11 cellular contexts compared by ENCODE assay signal in genomic region chr7:69651101-69651590, GRCh38. TPM values are rescaled to one million over a fixed set of nuclear protein-coding genes. Genes with fewer than 3 reads are reported as not detected.
A peak's percentile ranks its signal among the peaks of the same experiment; 100 is the strongest.
DNase-seq lines count a peak whose midpoint lies in the region; ATAC-seq, FAIRE-seq and TF ChIP-seq lines count a peak whose summit lies in the region.
"Had no signal": no experiment of that assay in that cellular context is flagged by ENCODE, and none has a peak within 500 bp of the region (broad histone marks: within the 10 kb centered on the region; RNA-seq: fewer than 3 reads in every experiment).

No MANE protein-coding gene starts in this region.

- ATAC-seq in GM19035 (IDR thresholded peaks at IDR 0.05; ENCODE audit: unreplicated experiment) (peak; percentile 85), HG02763 (IDR thresholded peaks at IDR 0.05; ENCODE audit: unreplicated experiment) (peak; percentile 69), HG03575 (IDR thresholded peaks at IDR 0.05; ENCODE audit: extremely low read depth, insufficient number of reproducible peaks, low FRiP score, unreplicated experiment) (peak; percentile 76)
- ATAC-seq: mucosa of descending colon had no signal

- DNase-seq in GM10248 (ENCODE audit: extremely low spot score): peak; percentile 68
- no peak for DNase-seq in Ammon's horn (ENCODE audit: low spot score)
- no peak for DNase-seq in RKO (ENCODE audit: low spot score)
- no peak for DNase-seq in frontal cortex (ENCODE audit: low spot score in 2 of 2)
- no peak for DNase-seq in HuH-7 (ENCODE audit: low spot score)
- DNase-seq: activated CD4-positive, alpha-beta T cell treated with anti-CD3 and anti-CD28 coated beads, Interleukin-2, amount 10 ng/mL, durations not matched to agents 24 days and 14 days; mucosa of descending colon; stimulated activated CD4-positive, alpha-beta T cell treated with anti-CD3 and anti-CD28 coated beads, Interleukin-12 subunit alpha, Interleukin-12 subunit beta, amount 100 ng/mL, for 4 hours had no signal

- no peak for TF ChIP-seq CTCF in GM10248 (IDR thresholded peaks at IDR 0.05; ENCODE audit: control extremely low read depth, extremely low read depth, low read depth, missing control alignments)

- POLR2A ChIA-PET in GM10248 (lab: Yijun Ruan, JAX): no interaction called here

- CTCF ChIA-PET in GM10248 (lab: Yijun Ruan, JAX): interaction anchor here (0.7 to 1.3 kb wide), 3 partner anchors 11 to 88 kb away, joined by 3 read pairs; no protein-coding TSS in a partner anchor

- no peak for FAIRE-seq in frontal cortex (lab: Jason Lieb, UNC)

RNA-seq across cellular contexts. Expression of gene AUTS2, which starts 52.9 kb away (rescaled TPM):
- 71.3 TPM for total RNA-seq in frontal cortex
